In the genomic region with DNA sequence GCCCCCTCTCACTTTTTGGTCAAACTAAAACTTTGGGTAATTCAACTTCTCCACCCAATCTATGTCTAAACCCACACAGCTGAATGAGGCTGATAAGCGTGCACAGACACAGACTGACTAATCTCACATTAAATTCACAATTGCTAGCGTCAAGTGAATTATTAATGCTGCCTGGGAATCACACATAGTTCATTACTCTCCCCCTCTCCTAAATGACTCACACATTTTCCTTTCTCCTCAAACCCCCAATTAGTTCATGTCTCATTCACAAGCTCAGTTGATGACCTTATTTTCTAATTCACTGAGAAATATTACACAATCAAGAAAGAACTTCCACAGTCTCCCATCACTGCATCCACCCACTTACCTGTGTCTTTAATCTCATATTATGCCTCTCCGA, we compare ENCODE assay signal across 26 cellular contexts. TPM values are rescaled to one million over a fixed set of nuclear protein-coding genes. Genes with fewer than 3 reads are reported as not detected.
"Had no signal": no experiment of that assay in that cellular context is flagged by ENCODE, and none has a peak within 500 bp of the region (broad histone marks: within the 10 kb centered on the region; RNA-seq: fewer than 3 reads in every experiment).

No MANE protein-coding gene starts in this region.

- H3K27ac ChIP-seq: brain microvascular endothelial cell, colonic mucosa, epithelial cell of prostate, foreskin keratinocyte, left lung, right atrium auricular region, suprapubic skin, transverse colon, vagina had no signal

- H3K36me3 ChIP-seq: brain microvascular endothelial cell, colonic mucosa, left lung, right atrium auricular region, suprapubic skin, transverse colon, vagina had no signal

- H3K4me3 ChIP-seq: colonic mucosa, left lung, right atrium auricular region, smooth muscle cell, suprapubic skin, transverse colon, vagina had no signal

- DNase-seq: activated CD4-positive, alpha-beta memory T cell treated with anti-CD3 and anti-CD28 coated beads, Interleukin-2, amount 10 ng/mL, durations not matched to agents 7 days and 5 days; activated CD4-positive, alpha-beta T cell treated with anti-CD3 and anti-CD28 coated beads for 48 hours; activated CD4-positive, CD25-positive, alpha-beta regulatory T cell; activated CD8-positive, alpha-beta memory T cell treated with anti-CD3 and anti-CD28 coated beads, Interleukin-2, amount 10 ng/mL, durations not matched to agents 7 days and 5 days; activated naive CD4-positive, alpha-beta T cell; activated naive CD8-positive, alpha-beta T cell treated with anti-CD3 and anti-CD28 coated beads for 36 hours; brain microvascular endothelial cell; colonic mucosa; endodermal cell; foreskin keratinocyte; glutamatergic neuron; islet precursor cell; left lung; mammary epithelial cell; midbrain; posterior cingulate gyrus; stimulated activated CD4-positive, alpha-beta T cell treated with anti-CD3 and anti-CD28 coated beads, Interleukin-4, amount 100 ng/mL, for 1 hour; stimulated activated naive CD8-positive, alpha-beta T cell treated with anti-CD3 and anti-CD28 coated beads, Interleukin-15, amount 100 ng/mL, for 72 hours; transverse colon had no signal

- ATAC-seq: activated CD8-positive, alpha-beta memory T cell treated with anti-CD3 and anti-CD28 coated beads, Interleukin-2, amount 10 ng/mL, durations not matched to agents 7 days and 5 days; foreskin keratinocyte; left lung; stimulated activated naive CD8-positive, alpha-beta T cell treated with anti-CD3 and anti-CD28 coated beads, Interleukin-15, amount 100 ng/mL, for 72 hours had no signal

- H3K27me3 ChIP-seq: colonic mucosa, right atrium auricular region, vagina had no signal

- H3K9me3 ChIP-seq: colonic mucosa, left lung, right atrium auricular region, suprapubic skin, transverse colon, vagina had no signal

- H3K4me1 ChIP-seq: colonic mucosa, foreskin keratinocyte, left lung, right atrium auricular region, suprapubic skin, transverse colon, vagina had no signal

RNA-seq across cellular contexts. Expression of a gene that starts 14.5 kb away (rescaled TPM):
- total RNA-seq: activated CD4-positive, alpha-beta memory T cell treated with anti-CD3 and anti-CD28 coated beads, Interleukin-2, amount 10 ng/mL, durations not matched to agents 7 days and 5 days; activated CD8-positive, alpha-beta memory T cell treated with anti-CD3 and anti-CD28 coated beads, Interleukin-2, amount 10 ng/mL, durations not matched to agents 7 days and 5 days; activated naive CD8-positive, alpha-beta T cell treated with anti-CD3 and anti-CD28 coated beads for 36 hours; colonic mucosa; endodermal cell; foreskin keratinocyte; mammary epithelial cell; smooth muscle cell; T-helper 2 cell treated with Interferon-gamma antibody and Interleukin-4, amounts not matched to agents 100 ng/mL and 5 ng/mL, for 36 hours; vagina had no signal
- polyA plus RNA-seq: mammary epithelial cell, smooth muscle cell had no signal

RNA-seq across cellular contexts. Expression of a gene that starts 33.2 kb away (rescaled TPM):
- total RNA-seq: activated CD4-positive, alpha-beta memory T cell treated with anti-CD3 and anti-CD28 coated beads, Interleukin-2, amount 10 ng/mL, durations not matched to agents 7 days and 5 days; activated CD8-positive, alpha-beta memory T cell treated with anti-CD3 and anti-CD28 coated beads, Interleukin-2, amount 10 ng/mL, durations not matched to agents 7 days and 5 days; activated naive CD8-positive, alpha-beta T cell treated with anti-CD3 and anti-CD28 coated beads for 36 hours; colonic mucosa; endodermal cell; fibroblast of lung; foreskin keratinocyte; left lung; mammary epithelial cell; right atrium auricular region; smooth muscle cell; suprapubic skin; T-helper 2 cell treated with Interferon-gamma antibody and Interleukin-4, amounts not matched to agents 100 ng/mL and 5 ng/mL, for 36 hours; transverse colon; vagina had no signal
- polyA plus RNA-seq: fibroblast of lung, foreskin keratinocyte, mammary epithelial cell, smooth muscle cell had no signal
